8 cellular contexts compared by ENCODE assay signal in the genomic region with DNA sequence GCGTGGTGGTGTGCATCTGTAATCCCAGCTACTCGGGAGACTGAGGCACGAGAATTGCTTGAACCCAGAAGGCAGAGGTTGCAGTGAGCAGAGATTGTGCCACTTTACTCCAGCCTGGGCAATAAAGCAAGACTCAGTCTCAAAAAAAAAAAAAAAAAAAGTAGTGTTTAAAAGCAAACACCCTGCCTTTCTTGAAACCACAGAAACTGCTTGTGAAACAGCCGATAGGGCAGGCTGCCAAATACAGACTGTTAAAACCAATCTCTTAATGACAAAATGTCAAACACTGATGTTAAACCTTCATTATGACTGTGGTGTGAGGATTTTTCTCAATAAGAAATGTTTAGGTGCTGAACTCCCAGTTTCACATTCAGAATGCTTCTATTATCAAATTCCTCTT. TPM values are rescaled to one million over a fixed set of nuclear protein-coding genes. Genes with fewer than 3 reads are reported as not detected.
DNase-seq lines count a peak whose midpoint lies in the region; ATAC-seq, FAIRE-seq and TF ChIP-seq lines count a peak whose summit lies in the region.

No MANE protein-coding gene starts in this region.

- peak; percentile 68 for ATAC-seq in GM19025 (IDR thresholded peaks at IDR 0.05; ENCODE audit: low read depth, unreplicated experiment)
- ATAC-seq in HG03565 (IDR thresholded peaks at IDR 0.05; ENCODE audit: unreplicated experiment): peak; percentile 60

- FAIRE-seq in bronchial epithelial cell (lab: Jason Lieb, UNC): no peak

- DNase-seq in activated CD4-positive, CD25-positive, alpha-beta regulatory T cell treated with anti-CD3 and anti-CD28 coated beads, Interleukin-2, amount 50 U/mL, for 72 hours: peak; percentile 55
- DNase-seq in bronchial epithelial cell (ENCODE audit: low read depth) (peak; percentile 55), HK-2 (ENCODE audit: unreplicated experiment) (no peak), hepatic stellate cell (ENCODE audit: low spot score) (no peak), NCI-H524 treated with DMSO at 0.1 percent for 48 hours (lab: John Stamatoyannopoulos, UW) (no peak)
- DNase-seq in stimulated activated CD4-positive, alpha-beta T cell treated with anti-CD3 and anti-CD28 coated beads, Interleukin-15, amount 100 ng/mL, for 24 hours: peak; percentile 88

- H3K36me3 ChIP-seq in bronchial epithelial cell (ENCODE audit: control insufficient read depth, insufficient read depth, low read length): peaks cover 6% of the 10 kb centered on the region

- H3K27me3 ChIP-seq in bronchial epithelial cell (ENCODE audit: control insufficient read depth, insufficient read depth, low read length): no peaks in the 10 kb centered on the region

- no peak for TF ChIP-seq CTCF in bronchial epithelial cell (IDR thresholded peaks at IDR 0.05; ENCODE audit: insufficient read depth, low read length, severe bottlenecking)

- no peak overlapping the region for H3K4me3 ChIP-seq in bronchial epithelial cell (ENCODE audit: low read depth, low read length)

RNA-seq across cellular contexts. Expression of gene MARK2, which starts 27.3 kb away (rescaled TPM):
- 10.5 and 21.0 TPM in 2 replicates for total RNA-seq in bronchial epithelial cell

RNA-seq across cellular contexts. Expression of gene RCOR2, which starts 50.8 kb away (rescaled TPM):
- 1.2 and 2.4 TPM in 2 replicates for total RNA-seq in bronchial epithelial cell

RNA-seq across cellular contexts. Expression of gene SPINDOC, which starts 53.0 kb away (rescaled TPM):
- total RNA-seq in bronchial epithelial cell: 3.4 and 6.7 TPM in 2 replicates

Comparison
In these comparisons a context has a peak if more than half of its experiments do, and no peak if none do; other contexts are left out.
1. DNase-seq: peak in activated CD4-positive, CD25-positive, alpha-beta regulatory T cell treated with anti-CD3 and anti-CD28 coated beads, Interleukin-2, amount 50 U/mL, for 72 hours (single experiment), bronchial epithelial cell (single experiment) and stimulated activated CD4-positive, alpha-beta T cell treated with anti-CD3 and anti-CD28 coated beads, Interleukin-15, amount 100 ng/mL, for 24 hours (single experiment); none in HK-2 (single experiment), hepatic stellate cell (single experiment) and NCI-H524 treated with DMSO at 0.1 percent for 48 hours (single experiment).